ENCODE assay signal across 10 cellular contexts in the genomic region with DNA sequence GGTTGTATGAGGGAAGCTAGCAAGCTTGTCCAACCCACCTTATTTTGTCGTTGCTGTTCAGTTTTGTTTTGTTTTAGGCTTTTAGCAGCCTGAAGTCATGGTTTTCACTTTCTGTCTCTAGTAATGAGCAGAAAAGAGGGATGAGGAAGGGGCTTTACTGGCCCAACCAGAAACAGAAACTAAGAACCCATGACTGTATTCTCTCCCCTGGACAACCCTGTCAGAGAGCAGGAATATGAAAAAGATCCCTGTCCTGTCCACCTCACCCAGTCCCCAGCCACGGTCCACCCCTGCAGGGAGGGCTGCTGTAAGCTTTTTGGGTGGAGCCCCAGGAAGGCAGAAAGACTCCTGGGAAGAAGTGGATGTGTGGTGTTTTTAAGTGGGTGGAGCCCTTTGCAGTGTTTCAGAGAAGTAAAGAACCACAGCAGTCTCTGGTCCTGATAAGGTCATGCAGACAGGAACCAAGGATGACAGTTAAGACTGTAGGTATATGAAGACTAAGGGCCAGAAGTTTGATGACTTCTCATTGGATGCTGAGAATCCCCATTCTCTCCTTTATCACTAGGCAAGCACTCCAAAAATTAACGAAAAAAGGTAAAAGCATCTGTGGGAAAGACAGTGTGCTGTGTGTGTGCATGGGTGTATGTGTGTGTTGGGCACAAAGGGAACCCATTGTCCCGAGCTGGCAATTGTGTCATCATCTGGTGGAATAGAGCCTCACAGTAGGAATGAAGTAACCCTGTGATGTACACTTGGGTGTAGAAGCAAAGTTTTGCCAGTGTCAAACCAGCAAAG. TPM values are rescaled to one million over a fixed set of nuclear protein-coding genes. Genes with fewer than 3 reads are reported as not detected.
DNase-seq lines count a peak whose midpoint lies in the region; ATAC-seq and TF ChIP-seq lines count a peak whose summit lies in the region.
"Had no signal": no experiment of that assay in that cellular context is flagged by ENCODE, and none has a peak within 500 bp of the region (broad histone marks: within the 10 kb centered on the region; RNA-seq: fewer than 3 reads in every experiment).

No MANE protein-coding gene starts in this region.

- peak; percentile 36 to 59 for ATAC-seq in activated T-cell treated with anti-CD3 and anti-CD28 coated beads, Interleukin-2, amount 50 U/mL, for 4 hours
- ATAC-seq in HG02642 (IDR thresholded peaks at IDR 0.05; ENCODE audit: poor library complexity, unreplicated experiment): peak; percentile 59
- peak; percentile 46 for ATAC-seq in stimulated activated naive CD8-positive, alpha-beta T cell treated with anti-CD3 and anti-CD28 coated beads, Interleukin-15, Interleukin-2, amounts not matched to agents 100 U/mL and 50 U/mL, for 24 hours

- TF ChIP-seq CTCF in endothelial cell (IDR thresholded peaks at IDR 0.05; ENCODE audit: unreplicated experiment): no peak

- no peaks in the 10 kb centered on the region for H3K36me3 Mint-ChIP-seq in activated T-cell treated with anti-CD3 and anti-CD28 coated beads, Interleukin-2, amount 50 U/mL, for 4 hours (ENCODE audit: insufficient read depth)
- no peaks in the 10 kb centered on the region for H3K36me3 Mint-ChIP-seq in T-helper 1 cell treated with Interleukin-12 subunit alpha and Interleukin-12 subunit beta and Interleukin-4 antibody, amounts not matched to agents 30 μg/mL and 1 μg/mL, for 36 hours (ENCODE audit: low read depth)
- H3K36me3 Mint-ChIP-seq in endothelial cell (ENCODE audit: low read depth, unreplicated experiment): no peaks in the 10 kb centered on the region

- DNase-seq in activated T-cell treated with anti-CD3 and anti-CD28 coated beads, Interleukin-2, amount 50 U/mL, for 4 hours: no peak
- no peak for DNase-seq in activated T-cell treated with anti-CD3 and anti-CD28 coated beads for 4 hours
- DNase-seq in stimulated activated naive CD8-positive, alpha-beta T cell treated with anti-CD3 and anti-CD28 coated beads, Interleukin-15, Interleukin-2, amounts not matched to agents 100 U/mL and 50 U/mL, for 24 hours: no peak
- DNase-seq in endothelial cell (ENCODE audit: low spot score): no peak
- DNase-seq in occipital lobe (lab: John Stamatoyannopoulos, UW): no peak
- no peak for DNase-seq in NCI-H524 (lab: John Stamatoyannopoulos, UW)
- DNase-seq: AML-193, transverse colon had no signal

- H3K27me3 Mint-ChIP-seq in activated T-cell treated with anti-CD3 and anti-CD28 coated beads, Interleukin-2, amount 50 U/mL, for 4 hours (ENCODE audit: low read depth): no peaks in the 10 kb centered on the region
- no peaks in the 10 kb centered on the region for H3K27me3 Mint-ChIP-seq in T-helper 1 cell treated with Interleukin-12 subunit alpha and Interleukin-12 subunit beta and Interleukin-4 antibody, amounts not matched to agents 30 μg/mL and 1 μg/mL, for 36 hours (ENCODE audit: low read depth)
- peaks cover 2% of the 10 kb centered on the region for H3K27me3 Mint-ChIP-seq in endothelial cell (ENCODE audit: unreplicated experiment)

- H3K4me1 Mint-ChIP-seq in activated T-cell treated with anti-CD3 and anti-CD28 coated beads, Interleukin-2, amount 50 U/mL, for 4 hours (ENCODE audit: low read depth): peaks cover 11% of the 10 kb centered on the region
- peaks cover 16% of the 10 kb centered on the region for H3K4me1 Mint-ChIP-seq in T-helper 1 cell treated with Interleukin-12 subunit alpha and Interleukin-12 subunit beta and Interleukin-4 antibody, amounts not matched to agents 30 μg/mL and 1 μg/mL, for 36 hours (ENCODE audit: low read depth)
- H3K4me1 Mint-ChIP-seq in endothelial cell (ENCODE audit: unreplicated experiment): no peaks in the 10 kb centered on the region

- peak overlapping the region; percentile 95 for H3K27ac Mint-ChIP-seq in T-helper 1 cell treated with Interleukin-12 subunit alpha and Interleukin-12 subunit beta and Interleukin-4 antibody, amounts not matched to agents 30 μg/mL and 1 μg/mL, for 36 hours
- H3K27ac Mint-ChIP-seq in endothelial cell (ENCODE audit: unreplicated experiment): no peak overlapping the region

- no peak overlapping the region for H3K4me3 Mint-ChIP-seq in activated T-cell treated with anti-CD3 and anti-CD28 coated beads, Interleukin-2, amount 50 U/mL, for 4 hours
- peak overlapping the region; percentile 81 for H3K4me3 Mint-ChIP-seq in T-helper 1 cell treated with Interleukin-12 subunit alpha and Interleukin-12 subunit beta and Interleukin-4 antibody, amounts not matched to agents 30 μg/mL and 1 μg/mL, for 36 hours
- no peak overlapping the region for H3K4me3 Mint-ChIP-seq in endothelial cell (ENCODE audit: unreplicated experiment)

- no peaks in the 10 kb centered on the region for H3K9me3 Mint-ChIP-seq in activated T-cell treated with anti-CD3 and anti-CD28 coated beads, Interleukin-2, amount 50 U/mL, for 4 hours
- no peaks in the 10 kb centered on the region for H3K9me3 Mint-ChIP-seq in T-helper 1 cell treated with Interleukin-12 subunit alpha and Interleukin-12 subunit beta and Interleukin-4 antibody, amounts not matched to agents 30 μg/mL and 1 μg/mL, for 36 hours
- H3K9me3 Mint-ChIP-seq in endothelial cell (ENCODE audit: unreplicated experiment): no peaks in the 10 kb centered on the region

RNA-seq across cellular contexts. Expression of gene MRPL32, which starts 13.8 kb away (rescaled TPM):
- 100 to 1,000 TPM in 2 of 3 donors, 10 to 100 TPM in 1; 91.2 to 119 (median 106) TPM for total RNA-seq in activated T-cell treated with anti-CD3 and anti-CD28 coated beads, Interleukin-2, amount 50 U/mL, for 4 hours
- total RNA-seq in endothelial cell (ENCODE audit: unreplicated experiment): 37.2 TPM
- 50.8 TPM for total RNA-seq in occipital lobe

RNA-seq across cellular contexts. Expression of gene PSMA2, which starts 14.0 kb away (rescaled TPM):
- 100 to 1,000 TPM; 224 to 252 (median 240) TPM for total RNA-seq in activated T-cell treated with anti-CD3 and anti-CD28 coated beads, Interleukin-2, amount 50 U/mL, for 4 hours
- 103 TPM for total RNA-seq in endothelial cell (ENCODE audit: unreplicated experiment)
- 51.2 TPM for total RNA-seq in occipital lobe

RNA-seq across cellular contexts. Expression of gene C7orf25, which starts 34.1 kb away (rescaled TPM):
- 1 to 10 TPM; 1.5 to 3.0 (median 1.9) TPM for total RNA-seq in activated T-cell treated with anti-CD3 and anti-CD28 coated beads, Interleukin-2, amount 50 U/mL, for 4 hours
- total RNA-seq in endothelial cell (ENCODE audit: unreplicated experiment): 5.0 TPM
- 9.2 TPM for total RNA-seq in occipital lobe
